ENCODE assay signal across 27 cellular contexts in the genomic region with DNA sequence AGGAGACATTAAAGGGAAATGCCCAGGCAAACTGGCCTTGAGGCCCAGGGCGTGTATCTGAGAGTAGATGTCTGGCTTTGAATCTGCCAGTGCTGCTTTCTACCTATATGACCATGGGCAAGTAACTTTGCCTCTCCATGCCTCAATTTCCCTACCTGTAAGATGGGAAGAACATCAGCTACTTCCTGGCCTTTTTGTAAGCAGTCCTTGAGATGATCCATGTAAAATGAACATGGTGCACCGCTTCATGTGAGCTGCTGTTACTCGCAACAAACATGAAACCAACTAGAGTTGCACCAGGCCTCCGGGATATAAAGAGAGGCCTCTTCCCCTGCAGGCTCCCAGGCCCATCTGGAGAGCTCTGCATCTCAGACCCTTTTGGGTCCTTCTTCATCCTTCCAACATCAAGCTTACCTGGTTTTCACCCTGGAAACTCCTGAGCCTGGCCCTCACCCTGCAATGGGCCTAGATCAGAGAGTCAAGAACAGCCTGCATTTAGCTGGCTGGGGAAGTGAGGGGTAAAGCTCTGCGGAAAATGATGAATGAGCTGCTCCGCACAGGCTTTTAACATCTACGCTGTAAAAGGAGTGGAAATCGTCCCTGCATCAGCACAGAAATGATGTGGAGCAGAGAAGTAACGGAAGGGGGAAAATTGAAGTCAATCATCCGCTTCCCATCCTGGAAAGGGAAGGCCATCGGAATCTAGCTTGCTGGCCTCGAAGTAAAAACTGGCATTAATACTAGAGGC. TPM values are rescaled to one million over a fixed set of nuclear protein-coding genes. Genes with fewer than 3 reads are reported as not detected.
A peak's percentile ranks its signal among the peaks of the same experiment; 100 is the strongest.
DNase-seq lines count a peak whose midpoint lies in the region; ATAC-seq and TF ChIP-seq lines count a peak whose summit lies in the region.
"Had no signal": no experiment of that assay in that cellular context is flagged by ENCODE, and none has a peak within 500 bp of the region (broad histone marks: within the 10 kb centered on the region; RNA-seq: fewer than 3 reads in every experiment).

No MANE protein-coding gene starts in this region.

- H3K27ac ChIP-seq in mammary epithelial cell (ENCODE audit: insufficient read depth, low read depth, low read length) = no peak overlapping the region
- peak overlapping the region; percentile 66 to 88 (median 82) for H3K27ac ChIP-seq in esophagus squamous epithelium
- H3K27ac ChIP-seq in uterus = peak overlapping the region; percentile 88 to 92
- H3K27ac ChIP-seq: 22Rv1, brain microvascular endothelial cell, epithelial cell of prostate, HL-60, lower lobe of right lung, neutrophil, WERI-Rb-1 had no signal

- ATAC-seq in activated CD8-positive, alpha-beta memory T cell treated with anti-CD3 and anti-CD28 coated beads, Interleukin-2, amount 10 ng/mL, durations not matched to agents 7 days and 5 days = no peak
- no peak for ATAC-seq in HG02678 (IDR thresholded peaks at IDR 0.05; ENCODE audit: unreplicated experiment)
- ATAC-seq: activated T-cell treated with anti-CD3 and anti-CD28 coated beads, Interleukin-2, amount 50 U/mL, for 72 hours had no signal

- DNase-seq in MCF 10A (ENCODE audit: unreplicated experiment) (no peak), mammary epithelial cell (no peak), esophagus squamous epithelium (lab: John Stamatoyannopoulos, UW) (no peak), osteocyte (ENCODE audit: extremely low spot score, unreplicated experiment) (no peak), uterus (peak in 1 of 2 donors; percentile 16), NCI-H2081 (lab: John Stamatoyannopoulos, UW) (no peak)
- no peak for DNase-seq in activated CD8-positive, alpha-beta memory T cell treated with anti-CD3 and anti-CD28 coated beads, Interleukin-2, amount 10 ng/mL, durations not matched to agents 7 days and 5 days
- DNase-seq: activated CD4-positive, alpha-beta T cell treated with anti-CD3 and anti-CD28 coated beads, Interleukin-2, amount 10 ng/mL, durations not matched to agents 24 days and 14 days; activated naive CD4-positive, alpha-beta T cell; activated T-cell treated with anti-CD3 and anti-CD28 coated beads, Interleukin-2, amount 50 U/mL, for 72 hours; brain microvascular endothelial cell; Karpas-422; kidney glomerular epithelial cell; lower lobe of right lung; MV-4-11; NCI-H146; NCI-H446; NCI-H82; stimulated activated CD4-positive, alpha-beta T cell treated with anti-CD3 and anti-CD28 coated beads, Interleukin-2, amount 100 ng/mL, for 24 hours; WERI-Rb-1 had no signal

- H3K36me3 ChIP-seq in mammary epithelial cell (ENCODE audit: insufficient read depth, low read length) = no peaks in the 10 kb centered on the region
- no peaks in the 10 kb centered on the region for H3K36me3 ChIP-seq in esophagus squamous epithelium
- H3K36me3 ChIP-seq in uterus = no peaks in the 10 kb centered on the region
- H3K36me3 ChIP-seq: brain microvascular endothelial cell, heart right ventricle, lower lobe of right lung, neutrophil, WERI-Rb-1 had no signal

- H3K9me3 ChIP-seq in mammary epithelial cell (replicated peaks; ENCODE audit: insufficient read depth, low read length) = no peaks in the 10 kb centered on the region
- no peaks in the 10 kb centered on the region for H3K9me3 ChIP-seq in esophagus squamous epithelium
- no peaks in the 10 kb centered on the region for H3K9me3 ChIP-seq in uterus
- H3K9me3 ChIP-seq: heart right ventricle, lower lobe of right lung, neutrophil had no signal

- TF ChIP-seq POLR2A in esophagus squamous epithelium (IDR thresholded peaks at IDR 0.05) (no peak), uterus (IDR thresholded peaks at IDR 0.05) (no peak)

- H3K4me1 Mint-ChIP-seq in MCF 10A (ENCODE audit: insufficient read depth, unreplicated experiment) (peaks cover 7% of the 10 kb centered on the region), osteocyte (ENCODE audit: unreplicated experiment) (peaks cover 11% of the 10 kb centered on the region)
- H3K4me1 Mint-ChIP-seq in activated CD8-positive, alpha-beta memory T cell treated with anti-CD3 and anti-CD28 coated beads, Interleukin-2, amount 10 ng/mL, durations not matched to agents 7 days and 5 days = peaks cover 8% of the 10 kb centered on the region

- H3K36me3 Mint-ChIP-seq in MCF 10A (ENCODE audit: insufficient read depth, unreplicated experiment) (peaks cover 4% of the 10 kb centered on the region), osteocyte (ENCODE audit: unreplicated experiment) (no peaks in the 10 kb centered on the region)
- H3K36me3 Mint-ChIP-seq in activated CD8-positive, alpha-beta memory T cell treated with anti-CD3 and anti-CD28 coated beads, Interleukin-2, amount 10 ng/mL, durations not matched to agents 7 days and 5 days = peaks cover 2% of the 10 kb centered on the region

- H3K4me3 Mint-ChIP-seq in MCF 10A (ENCODE audit: unreplicated experiment) (peak overlapping the region; percentile 21), osteocyte (ENCODE audit: unreplicated experiment) (peak overlapping the region; percentile 42)
- H3K4me3 Mint-ChIP-seq in activated CD8-positive, alpha-beta memory T cell treated with anti-CD3 and anti-CD28 coated beads, Interleukin-2, amount 10 ng/mL, durations not matched to agents 7 days and 5 days = no peak overlapping the region
- H3K4me3 Mint-ChIP-seq: activated CD4-positive, alpha-beta T cell treated with anti-CD3 and anti-CD28 coated beads, Interleukin-2, amount 10 ng/mL, durations not matched to agents 24 days and 14 days; activated T-cell treated with anti-CD3 and anti-CD28 coated beads, Interleukin-2, amount 50 U/mL, for 72 hours had no signal

- no peak overlapping the region for H3K9ac ChIP-seq in mammary epithelial cell (ENCODE audit: insufficient read depth, low read length)

- H3K9me3 Mint-ChIP-seq in MCF 10A (ENCODE audit: unreplicated experiment) (no peaks in the 10 kb centered on the region), osteocyte (ENCODE audit: unreplicated experiment) (no peaks in the 10 kb centered on the region)
- H3K9me3 Mint-ChIP-seq in activated CD8-positive, alpha-beta memory T cell treated with anti-CD3 and anti-CD28 coated beads, Interleukin-2, amount 10 ng/mL, durations not matched to agents 7 days and 5 days (ENCODE audit: low read depth) = no peaks in the 10 kb centered on the region
- H3K9me3 Mint-ChIP-seq: activated CD4-positive, alpha-beta T cell treated with anti-CD3 and anti-CD28 coated beads, Interleukin-2, amount 10 ng/mL, durations not matched to agents 24 days and 14 days; activated T-cell treated with anti-CD3 and anti-CD28 coated beads, Interleukin-2, amount 50 U/mL, for 72 hours had no signal

- no peak overlapping the region for H3K4me3 ChIP-seq in mammary epithelial cell (replicated peaks in 1 of 3; ENCODE audit: insufficient read depth in 1 of 3, low read depth in 2 of 3, low read length in 3 of 3)
- no peak overlapping the region for H3K4me3 ChIP-seq in esophagus squamous epithelium
- H3K4me3 ChIP-seq in uterus = peak overlapping the region in 1 of 2 donors; percentile 47

- no peak overlapping the region for H2AFZ ChIP-seq in mammary epithelial cell (ENCODE audit: low read depth, low read length)

- intact Hi-C loops in MCF 10A (cut with micrococcal nuclease) = no loop called here
- intact Hi-C loops in mammary epithelial cell (cut with micrococcal nuclease) = no loop called here
- intact Hi-C loops in esophagus squamous epithelium (cut with DNase I) = no loop called here
- intact Hi-C loops in uterus (cut with DNase I; ENCODE audit: low total_unique reads) = no loop called here

- no TSS peak for BruUV-seq in MCF 10A (replicated peaks; lab: Mats Ljungman, UMichigan)
- BruUV-seq in mammary epithelial cell (replicated peaks; lab: Mats Ljungman, UMichigan) = no TSS peak

- dilution Hi-C loops in mammary epithelial cell (cut with HindIII; ENCODE audit: low sequenced_read_pairs) = loop anchor here (5.0 kb wide), 1 partner anchor 98 kb away; no protein-coding TSS in a partner anchor

- 96% methylated on average over 12 of the region's 12 CpGs for WGBS in mammary epithelial cell (ENCODE audit: low coverage, missing lambda C conversion rate)
- 82 to 94% methylated on average over 10 to 11 of the region's 12 CpGs for WGBS in esophagus squamous epithelium, 2 donors

- peaks cover 7% of the 10 kb centered on the region for H3K4me1 ChIP-seq in mammary epithelial cell (ENCODE audit: insufficient read depth, low read length)
- H3K4me1 ChIP-seq in esophagus squamous epithelium = peaks cover 12 to 22% (median 16%) of the 10 kb centered on the region in 3 donors
- no peaks in the 10 kb centered on the region for H3K4me1 ChIP-seq in uterus

- no peaks in the 10 kb centered on the region for H3K79me2 ChIP-seq in mammary epithelial cell (ENCODE audit: insufficient read depth, low read length)

- in situ Hi-C loops in mammary epithelial cell (cut with MboI; ENCODE audit: low sequenced_read_pairs in 2 of 2) = no loop called here

- H3K27me3 Mint-ChIP-seq in MCF 10A (ENCODE audit: insufficient read depth, unreplicated experiment) (peaks cover 44% of the 10 kb centered on the region), osteocyte (ENCODE audit: unreplicated experiment) (peaks cover 32% of the 10 kb centered on the region)
- H3K27me3 Mint-ChIP-seq in activated CD8-positive, alpha-beta memory T cell treated with anti-CD3 and anti-CD28 coated beads, Interleukin-2, amount 10 ng/mL, durations not matched to agents 7 days and 5 days = peaks cover 58% of the 10 kb centered on the region

- H3K4me2 ChIP-seq in mammary epithelial cell (ENCODE audit: insufficient read depth, low read depth, low read length) = no peak overlapping the region

- POLR2A ChIA-PET in MCF 10A (lab: Yijun Ruan, JAX) = interaction anchor here (0.5 to 2.3 kb wide), 2 partner anchors 15 to 386 kb away, joined by 3 to 5 read pairs; no protein-coding TSS in a partner anchor

- H3K27me3 ChIP-seq in mammary epithelial cell (ENCODE audit: insufficient read depth, low read length) = peaks cover 29% of the 10 kb centered on the region
- H3K27me3 ChIP-seq in esophagus squamous epithelium = peaks cover 0 to 50% (median 5%) of the 10 kb centered on the region in 4 donors
- no peaks in the 10 kb centered on the region for H3K27me3 ChIP-seq in uterus

- no peaks in the 10 kb centered on the region for H4K20me1 ChIP-seq in mammary epithelial cell (ENCODE audit: insufficient read depth, low read length)

- CTCF ChIA-PET in MCF 10A (lab: Yijun Ruan, JAX) (interaction anchor here (0.8 to 2.0 kb wide), 3 partner anchors 16 to 268 kb away, joined by 3 to 9 read pairs (median 3); no protein-coding TSS in a partner anchor), mammary epithelial cell (lab: Charles Lee; ENCODE audit: low non-redundant PET) (no interaction called here)
- CTCF ChIA-PET in activated CD8-positive, alpha-beta memory T cell treated with anti-CD3 and anti-CD28 coated beads, Interleukin-2, amount 10 ng/mL, durations not matched to agents 7 days and 5 days (lab: Charles Lee) = interaction anchor here (1.5 kb wide), 1 partner anchor 37 kb away, joined by 6 read pairs; no protein-coding TSS in a partner anchor

- TF ChIP-seq CTCF in MCF 10A (IDR thresholded peaks at IDR 0.05; ENCODE audit: unreplicated experiment) (no peak), mammary epithelial cell (conservative IDR thresholded peaks at IDR 0.05 in 1 of 2, IDR thresholded peaks at IDR 0.05 in 1 of 2; ENCODE audit: extremely low read depth in 1 of 2, insufficient read depth in 1 of 2, low read depth in 1 of 2, low read length in 2 of 2) (no peak), esophagus squamous epithelium (IDR thresholded peaks at IDR 0.05) (no peak), osteocyte (IDR thresholded peaks at IDR 0.05) (no peak), uterus (IDR thresholded peaks at IDR 0.05) (no peak)

- H3K27ac Mint-ChIP-seq in MCF 10A (ENCODE audit: low read depth, unreplicated experiment) (no peak overlapping the region), osteocyte (ENCODE audit: unreplicated experiment) (no peak overlapping the region)
- H3K27ac Mint-ChIP-seq in activated CD8-positive, alpha-beta memory T cell treated with anti-CD3 and anti-CD28 coated beads, Interleukin-2, amount 10 ng/mL, durations not matched to agents 7 days and 5 days = no peak overlapping the region
- H3K27ac Mint-ChIP-seq: activated CD4-positive, alpha-beta T cell treated with anti-CD3 and anti-CD28 coated beads, Interleukin-2, amount 10 ng/mL, durations not matched to agents 24 days and 14 days; activated T-cell treated with anti-CD3 and anti-CD28 coated beads, Interleukin-2, amount 50 U/mL, for 72 hours had no signal

RNA-seq across cellular contexts. Expression of gene MYH11, which starts 2.3 kb away (rescaled TPM):
- total RNA-seq in MCF 10A (2022) = not detected in 2 replicates
- under 1 TPM in 1 of 2 donors, not detected in 1; 0.33 TPM for total RNA-seq in mammary epithelial cell
- polyA plus RNA-seq in mammary epithelial cell = not detected
- not detected for polyA minus RNA-seq in mammary epithelial cell
- 1,000 to 10,000 TPM in 1 of 4 donors, 100 to 1,000 TPM in 3; 121 to 1,349 (median 217) TPM for total RNA-seq in esophagus squamous epithelium
- 1.9 and 2.0 TPM in 2 replicates for total RNA-seq in osteocyte
- 1,000 to 10,000 TPM in 2 of 4 donors, 100 to 1,000 TPM in 2; 447 to 1,893 (median 822) TPM for total RNA-seq in uterus
- total RNA-seq in activated CD8-positive, alpha-beta memory T cell treated with anti-CD3 and anti-CD28 coated beads, Interleukin-2, amount 10 ng/mL, durations not matched to agents 7 days and 5 days = under 1 TPM in 1 of 2 experiments, not detected in 1; 0.06 TPM
- total RNA-seq: activated CD4-positive, alpha-beta T cell treated with anti-CD3 and anti-CD28 coated beads, Interleukin-2, amount 10 ng/mL, durations not matched to agents 24 days and 14 days; activated T-cell treated with anti-CD3 and anti-CD28 coated beads, Interleukin-2, amount 50 U/mL, for 72 hours; smooth muscle cell had no signal

RNA-seq across cellular contexts. Expression of gene CEP20, which starts 29.3 kb away (rescaled TPM):
- total RNA-seq in MCF 10A (2022) = 54.7 and 70.1 TPM in 2 replicates
- total RNA-seq in mammary epithelial cell = 10 to 100 TPM; 40.1 to 45.8 TPM
- 17.7 TPM for polyA plus RNA-seq in mammary epithelial cell
- 8.6 TPM for polyA minus RNA-seq in mammary epithelial cell
- 10 to 100 TPM; 36.1 to 74.3 (median 42.5) TPM for total RNA-seq in esophagus squamous epithelium
- total RNA-seq in osteocyte = 24.3 and 31.2 TPM in 2 replicates
- 100 to 1,000 TPM in 1 of 4 donors, 10 to 100 TPM in 3; 13.8 to 101 (median 47.9) TPM for total RNA-seq in uterus
- 10 to 100 TPM; 30.6 to 43.6 TPM for total RNA-seq in activated CD8-positive, alpha-beta memory T cell treated with anti-CD3 and anti-CD28 coated beads, Interleukin-2, amount 10 ng/mL, durations not matched to agents 7 days and 5 days

Comparison
In these comparisons a context has a peak if more than half of its experiments do, and no peak if none do; other contexts are left out.
1. RNA of gene MYH11, which starts 2.3 kb away (total RNA-seq): 447 to 1,893 TPM in uterus and 121 to 1,349 TPM in esophagus squamous epithelium; 1.9 to 2.0 TPM in osteocyte, 0.33 TPM in mammary epithelial cell, 0.06 TPM in activated CD8-positive, alpha-beta memory T cell treated with anti-CD3 and anti-CD28 coated beads, Interleukin-2, amount 10 ng/mL, durations not matched to agents 7 days and 5 days and not detected in MCF 10A; every median in the first group is over 10 times any median in the second.